Comparison of ENCODE assay signal across 8 cellular contexts in the genomic region with DNA sequence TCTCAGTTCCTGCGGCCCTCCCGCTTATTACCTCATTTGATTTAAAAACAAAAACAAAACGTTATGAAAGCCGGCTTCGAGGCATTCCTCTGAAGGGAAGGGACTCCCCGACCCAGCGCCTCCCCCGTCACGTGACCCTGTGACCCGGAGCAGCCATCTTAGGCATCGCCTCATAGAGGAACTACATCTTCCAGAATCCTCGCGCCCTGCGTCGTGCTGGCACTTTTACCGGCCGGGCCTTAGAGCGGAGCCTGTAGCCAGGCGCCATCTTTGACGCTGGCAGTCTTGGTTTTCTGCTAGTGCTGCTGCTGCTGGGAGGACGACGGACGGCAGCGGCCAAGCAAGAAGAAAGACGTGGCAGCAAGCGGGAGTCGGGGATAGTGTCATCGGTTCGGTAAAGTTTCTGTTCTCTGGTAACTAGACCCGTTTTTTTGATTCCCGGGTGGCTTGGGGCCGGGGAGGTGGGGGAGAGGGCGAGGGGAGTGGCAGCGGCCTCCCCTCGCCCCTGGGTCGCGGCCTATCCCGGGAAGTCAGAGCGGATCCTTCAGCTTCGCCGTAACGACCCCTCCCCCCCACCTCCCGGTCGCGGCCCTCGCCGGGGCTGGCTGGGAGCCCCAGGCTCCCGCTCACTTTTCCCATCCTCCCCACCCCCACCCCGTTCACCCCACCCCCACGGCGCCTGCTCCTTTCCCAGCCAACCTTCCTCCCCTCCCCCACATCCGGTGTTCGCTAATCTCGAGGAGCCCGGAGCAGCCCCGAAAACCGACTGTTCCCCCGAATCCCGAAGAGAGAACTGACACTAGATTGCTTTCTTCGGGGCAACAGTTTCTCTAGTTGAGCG. TPM values are rescaled to one million over a fixed set of nuclear protein-coding genes. Genes with fewer than 3 reads are reported as not detected.
DNase-seq lines count a peak whose midpoint lies in the region; ATAC-seq, FAIRE-seq and TF ChIP-seq lines count a peak whose summit lies in the region.

A gene with protein sequence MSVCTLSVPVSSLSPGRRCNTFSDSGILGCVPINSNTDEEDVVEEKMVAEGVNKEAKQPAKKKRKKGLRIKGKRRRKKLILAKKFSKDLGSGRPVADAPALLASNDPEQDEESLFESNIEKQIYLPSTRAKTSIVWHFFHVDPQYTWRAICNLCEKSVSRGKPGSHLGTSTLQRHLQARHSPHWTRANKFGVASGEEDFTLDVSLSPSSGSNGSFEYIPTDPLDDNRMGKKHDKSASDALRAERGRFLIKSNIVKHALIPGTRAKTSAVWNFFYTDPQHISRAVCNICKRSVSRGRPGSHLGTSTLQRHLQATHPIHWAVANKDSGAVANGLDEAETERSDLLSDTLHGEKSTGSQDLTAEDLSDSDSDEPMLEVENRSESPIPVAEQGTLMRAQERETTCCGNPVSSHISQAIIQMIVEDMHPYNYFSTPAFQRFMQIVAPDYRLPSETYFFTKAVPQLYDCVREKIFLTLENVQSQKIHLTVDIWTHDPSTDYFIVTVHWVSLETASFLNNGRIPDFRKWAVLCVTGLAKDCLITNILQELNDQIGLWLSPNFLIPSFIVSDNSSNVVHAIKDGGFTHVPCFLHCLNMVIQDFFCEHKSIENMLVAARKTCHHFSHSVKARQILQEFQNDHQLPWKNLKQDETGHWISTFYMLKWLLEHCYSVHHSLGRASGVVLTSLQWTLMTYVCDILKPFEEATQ (N-terminal part only) (plus strand): TSS at position 242 of the 841 bp plus-strand sequence. CDS start 1,900 bp downstream, outside the sequence.
TSS of gene ZC3H11A (plus strand) at position 242 of the 841 bp plus-strand sequence. CDS start 21,448 bp downstream, outside the sequence.

- ATAC-seq in HG02981 (IDR thresholded peaks at IDR 0.05; ENCODE audit: unreplicated experiment), result peak; percentile 97

- no peak for TF ChIP-seq CTCF in astrocyte of the cerebellum (IDR thresholded peaks at IDR 0.05; ENCODE audit: low read depth, low read length, missing control alignments)

- in situ Hi-C loops in astrocyte of the cerebellum (cut with HindIII; ENCODE audit: low sequenced_read_pairs), result loop anchor here (5.0 kb wide), 1 partner anchor 68 kb away; no protein-coding TSS in a partner anchor

- peak; percentile 97 for FAIRE-seq in GM18507 (lab: Jason Lieb, UNC)

- H3K4me3 ChIP-seq in astrocyte of the cerebellum (ENCODE audit: low read depth, low read length), result peak within 1 kb of the TSS; percentile 58

- DNase-seq in GM18507 (ENCODE audit: extremely low spot score, insufficient read length, low read depth), result peak; percentile 87
- DNase-seq in NCI-H2029 treated with DMSO at 0.1 percent for 48 hours (lab: John Stamatoyannopoulos, UW), result peak; percentile 89
- DNase-seq in T-helper 9 cell, result peak; percentile 97
- peak; percentile 96 for DNase-seq in astrocyte of the cerebellum (ENCODE audit: low read depth)
- peak; percentile 96 for DNase-seq in hepatic stellate cell (ENCODE audit: low spot score)
- peak; percentile 95 for DNase-seq in renal cortical epithelial cell (ENCODE audit: low read depth)
- no peak for DNase-seq in cortex of kidney (lab: John Stamatoyannopoulos, UW)

RNA-seq across cellular contexts. Expression of the first gene that starts in this region (rescaled TPM):
- 4.3 and 10.6 TPM in 2 replicates for total RNA-seq in renal cortical epithelial cell

RNA-seq across cellular contexts. Expression of gene ZC3H11A, which starts in this region (rescaled TPM):
- 71.2 and 137 TPM in 2 replicates for total RNA-seq in renal cortical epithelial cell
